Comparison of ENCODE assay signal across 29 cellular contexts in the genomic region with DNA sequence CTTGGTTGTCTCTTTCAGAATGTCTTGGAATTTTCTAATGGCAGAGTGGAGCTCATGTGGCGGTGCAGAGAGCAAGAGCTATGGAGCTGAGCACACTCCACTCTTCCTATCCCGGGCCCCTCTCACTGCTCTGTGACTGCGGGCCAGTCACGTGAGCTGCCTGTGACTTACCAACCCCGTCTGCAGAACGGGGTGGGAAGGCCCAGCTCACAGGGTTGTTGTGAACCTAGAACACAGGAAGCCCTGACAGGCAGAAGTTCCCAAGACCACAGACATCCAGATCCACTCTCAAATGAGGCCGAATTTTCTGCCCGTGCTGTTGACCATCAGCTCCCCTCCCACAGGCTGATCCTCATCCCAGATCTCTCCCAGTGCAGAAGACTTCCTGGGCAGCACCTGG. TPM values are rescaled to one million over a fixed set of nuclear protein-coding genes. Genes with fewer than 3 reads are reported as not detected.
A peak's percentile ranks its signal among the peaks of the same experiment; 100 is the strongest.
DNase-seq lines count a peak whose midpoint lies in the region; ATAC-seq, FAIRE-seq and TF ChIP-seq lines count a peak whose summit lies in the region.
"Had no signal": no experiment of that assay in that cellular context is flagged by ENCODE, and none has a peak within 500 bp of the region (broad histone marks: within the 10 kb centered on the region; RNA-seq: fewer than 3 reads in every experiment).

No MANE protein-coding gene starts in this region.

- POLR2A ChIA-PET in GM12878 (lab: Charles Lee), result no interaction called here

- peak overlapping the region; percentile 25 for H2BK5ac ChIP-seq in neuronal stem cell (ENCODE audit: low read length)

- H4K91ac ChIP-seq in neuronal stem cell (ENCODE audit: low read depth, low read length, poor library complexity), result no peak overlapping the region

- no peak for TF ChIP-seq EP300 in GM12878 (IDR thresholded peaks at IDR 0.05; ENCODE audit: borderline replicate concordance in 1 of 2, control insufficient read depth in 1 of 2, low read depth in 2 of 2, low read length in 2 of 2)

- no peak overlapping the region for H3K23ac ChIP-seq in neuronal stem cell (ENCODE audit: low read depth, low read length, poor library complexity)

- 50% methylated on average over 8 of the region's 8 CpGs for WGBS in GM12878 (ENCODE audit: insufficient coverage, insufficient replicate concordance, low lambda C conversion rate, missing lambda C conversion rate)
- no CpG with 5 or more reads among the region's 8 CpGs for WGBS in neuronal stem cell (ENCODE audit: extremely low coverage in 2 of 2, insufficient read length in 2 of 2, insufficient replicate concordance in 1 of 2), 2 donors

- H4K8ac ChIP-seq in neuronal stem cell (ENCODE audit: low read depth, low read length), result no peak overlapping the region

- H2AFZ ChIP-seq in GM12878 (ENCODE audit: control insufficient read depth, low read depth, low read length) (no peak overlapping the region), neuronal stem cell (ENCODE audit: low read length) (no peak overlapping the region)
- H2AFZ ChIP-seq: neural progenitor cell had no signal

- H3K9ac ChIP-seq in BLaER1 treated with 17β-estradiol and CSF1 and Interleukin-3, amounts not matched to agents 10 nM and 100 nM, result no peak overlapping the region
- H3K9ac ChIP-seq in GM12878 (ENCODE audit: control insufficient read depth, insufficient read depth, low read length), result no peak overlapping the region
- H3K9ac ChIP-seq in neuronal stem cell (ENCODE audit: low read depth, low read length, poor library complexity), result no peak overlapping the region
- H3K9ac ChIP-seq: neural progenitor cell had no signal

- peaks cover 0 to 79% (median 11%) of the 10 kb centered on the region in 11 experiments; a peak in 9 of 22 replicates for H4K20me1 ChIP-seq in BLaER1 treated with 17β-estradiol and CSF1 and Interleukin-3, amounts not matched to agents 10 nM and 100 nM
- H4K20me1 ChIP-seq in GM12878 (ENCODE audit: control insufficient read depth, insufficient read depth), result no peaks in the 10 kb centered on the region

- no TSS peak for BruUV-seq in GM12878 (replicated peaks; lab: Mats Ljungman, UMichigan)

- H3K36me3 ChIP-seq in BLaER1 treated with 17β-estradiol and CSF1 and Interleukin-3, amounts not matched to agents 10 nM and 100 nM, result peaks cover 0 to 5% (median 0%) of the 10 kb centered on the region in 11 experiments; a peak in 3 of 22 replicates
- H3K36me3 ChIP-seq in GM12878 (ENCODE audit: control insufficient read depth in 2 of 2, insufficient read depth in 2 of 2, low read length in 1 of 2) (no peaks in the 10 kb centered on the region; a peak in 1 of 4 replicates), neuronal stem cell (replicated peaks in 1 of 2; ENCODE audit: control insufficient read depth in 2 of 2, insufficient read depth in 2 of 2, low read length in 2 of 2) (peaks cover 0 to 1% of the 10 kb centered on the region in 2 donors)
- H3K36me3 ChIP-seq: neural progenitor cell had no signal

- no peaks in the 10 kb centered on the region for H3K79me1 ChIP-seq in neuronal stem cell (ENCODE audit: low read depth, low read length)

- no peak for TF ChIP-seq RAD21 in GM12878 (IDR thresholded peaks at IDR 0.05; ENCODE audit: insufficient read depth, low read depth, low read length)

- intact Hi-C loops in GM12878 (cut with micrococcal nuclease; ENCODE audit: unreplicated experiment), result no loop called here

- no peak overlapping the region for H3K4me3 ChIP-seq in BLaER1 treated with 17β-estradiol and CSF1 and Interleukin-3, amounts not matched to agents 10 nM and 100 nM
- H3K4me3 ChIP-seq in GM12878, result no peak overlapping the region
- no peak overlapping the region for H3K4me3 ChIP-seq in neuronal stem cell (ENCODE audit: low read length in 2 of 2)
- H3K4me3 ChIP-seq in foreskin fibroblast (ENCODE audit: low read depth in 1 of 2, low read length in 2 of 2), result no peak overlapping the region
- H3K4me3 ChIP-seq: neural progenitor cell, tibial artery had no signal

- SMC1A ChIA-PET in GM12878 (lab: Charles Lee; ENCODE audit: uncharacterized antibody, unreplicated experiment), result no interaction called here

- H2BK12ac ChIP-seq in neuronal stem cell (ENCODE audit: low read length), result no peak overlapping the region

- ATAC-seq in GM12878 (no peak), GM19324 (IDR thresholded peaks at IDR 0.05; ENCODE audit: low FRiP score, unreplicated experiment) (no peak), HG03378 (IDR thresholded peaks at IDR 0.05; ENCODE audit: unreplicated experiment) (no peak)
- ATAC-seq: activated CD8-positive, alpha-beta T cell treated with anti-CD3 and anti-CD28 coated beads for 36 hours; activated T-helper 17 cell treated with anti-CD3 and anti-CD28 coated beads, Interleukin-2, amount 50 U/mL, for 72 hours; right cardiac atrium; SK-N-SH treated with all-trans-retinoic acid at 6 μM for 48 hours had no signal

- no peak for FAIRE-seq in GM12878 (lab: Jason Lieb, UNC)
- FAIRE-seq: bronchial epithelial cell, D721Med had no signal

- no peak overlapping the region for H2AK5ac ChIP-seq in neuronal stem cell (ENCODE audit: low read depth, low read length)

- H2BK120ac ChIP-seq in neuronal stem cell (ENCODE audit: low read depth, low read length), result no peak overlapping the region

- peaks cover 0 to 12% (median 0%) of the 10 kb centered on the region in 11 experiments; a peak in 2 of 22 replicates for H3K27me3 ChIP-seq in BLaER1 treated with 17β-estradiol and CSF1 and Interleukin-3, amounts not matched to agents 10 nM and 100 nM
- no peaks in the 10 kb centered on the region for H3K27me3 ChIP-seq in GM12878 (replicated peaks in 1 of 2; ENCODE audit: control insufficient read depth in 2 of 2, insufficient read depth in 2 of 2, low read length in 1 of 2)
- H3K27me3 ChIP-seq in neuronal stem cell (ENCODE audit: control insufficient read depth in 3 of 3, insufficient read depth in 3 of 3, low read depth in 1 of 3, low read length in 3 of 3), result no peaks in the 10 kb centered on the region
- H3K27me3 ChIP-seq: neural progenitor cell, tibial artery had no signal

- DNase-seq in GM13977 (ENCODE audit: low spot score) (peak; percentile 45), GM12878 (ENCODE audit: low read depth, low spot score) (no peak), neuronal stem cell (ENCODE audit: low spot score) (no peak), foreskin fibroblast (no peak), ecto neural progenitor cell (ENCODE audit: low spot score) (no peak)
- DNase-seq: activated CD4-positive, alpha-beta T cell treated with anti-CD3 and anti-CD28 coated beads for 1 hour; activated CD8-positive, alpha-beta T cell treated with anti-CD3 and anti-CD28 coated beads for 36 hours; activated naive CD4-positive, alpha-beta T cell treated with anti-CD3 and anti-CD28 coated beads, Interleukin-2, amount 10 ng/mL, durations not matched to agents 7 days and 5 days; HCEC 1CT; immature natural killer cell; Karpas-422; left cardiac atrium; NCI-H1436; NCI-H2081 treated with DMSO at 0.1 percent for 48 hours; NCI-H2227 treated with DMSO at 0.1 percent for 48 hours; NCI-H526; OCI-M1; right cardiac atrium; stimulated activated CD4-positive, alpha-beta T cell treated with anti-CD3 and anti-CD28 coated beads, Interleukin-2, amount 100 ng/mL, for 48 hours; tibial artery had no signal

- H3K27ac ChIP-seq in BLaER1 treated with 17β-estradiol and CSF1 and Interleukin-3, amounts not matched to agents 10 nM and 100 nM, result no peak overlapping the region
- H3K27ac ChIP-seq in GM12878 (ENCODE audit: control insufficient read depth, insufficient read depth) (no peak overlapping the region), neuronal stem cell (replicated peaks; ENCODE audit: low read length) (no peak overlapping the region)
- H3K27ac ChIP-seq: neural progenitor cell, tibial artery had no signal

- no peaks in the 10 kb centered on the region for H3K79me2 ChIP-seq in GM12878 (ENCODE audit: control insufficient read depth, insufficient read depth, low read length)

- no peak for TF ChIP-seq POLR2A in GM12878 (IDR thresholded peaks at IDR 0.05; ENCODE audit: low read depth, low read length)

- RAD21 ChIA-PET in GM12878 (lab: Charles Lee; ENCODE audit: unreplicated experiment), result no interaction called here

- peak overlapping the region in 10 of 11 experiments; percentile 65 to 82 (median 78); a peak in 13 of 22 replicates for H3K4me2 ChIP-seq in BLaER1 treated with 17β-estradiol and CSF1 and Interleukin-3, amounts not matched to agents 10 nM and 100 nM
- H3K4me2 ChIP-seq in GM12878 (ENCODE audit: control insufficient read depth, insufficient read depth) (no peak overlapping the region), neuronal stem cell (ENCODE audit: insufficient read depth, low read length, poor library complexity, severe bottlenecking) (no peak overlapping the region)
- H3K4me2 ChIP-seq: neural progenitor cell had no signal

- TF ChIP-seq CTCF in GM13977 (IDR thresholded peaks at IDR 0.05; ENCODE audit: extremely low read depth, insufficient read depth, missing control alignments), result no peak
- TF ChIP-seq CTCF in GM12878 (IDR thresholded peaks at IDR 0.05 in 2 of 3, conservative IDR thresholded peaks at IDR 0.05 in 1 of 3; ENCODE audit: control insufficient read depth in 2 of 3, extremely low read depth in 1 of 3, insufficient read depth in 1 of 3, low read depth in 3 of 3, low read length in 3 of 3), result no peak
- TF ChIP-seq CTCF in foreskin fibroblast (IDR thresholded peaks at IDR 0.05; ENCODE audit: low read depth, low read length), result no peak

- no peak overlapping the region for H3K4ac ChIP-seq in neuronal stem cell (ENCODE audit: low read length)

- no peak overlapping the region for H3K18ac ChIP-seq in neuronal stem cell (ENCODE audit: low read length)

- CTCF ChIA-PET in GM12878 (lab: Yijun Ruan, JAX), result no interaction called here

- H2BK15ac ChIP-seq in neuronal stem cell (ENCODE audit: low read length), result peak overlapping the region; percentile 22

- in situ Hi-C loops in GM13977 (cut with MboI; ENCODE audit: low pct_unique_long_range_greater_than_20kb, low sequenced_read_pairs, unreplicated experiment) (no loop called here), GM12878 (cut with MboI) (no loop called here)

- no peak overlapping the region for H3K14ac ChIP-seq in neuronal stem cell (ENCODE audit: low read length)

- no peaks in the 10 kb centered on the region for H3K9me3 ChIP-seq in BLaER1 treated with 17β-estradiol and CSF1 and Interleukin-3, amounts not matched to agents 10 nM and 100 nM (replicated peaks in 1 of 11)
- H3K9me3 ChIP-seq in GM12878 (replicated peaks; ENCODE audit: control insufficient read depth, insufficient read depth, low read length) (no peaks in the 10 kb centered on the region), neuronal stem cell (replicated peaks in 1 of 2; ENCODE audit: control insufficient read depth in 2 of 2, insufficient read depth in 1 of 2, low read depth in 1 of 2, low read length in 2 of 2) (no peaks in the 10 kb centered on the region)
- H3K9me3 ChIP-seq: tibial artery had no signal

- H3K4me1 ChIP-seq in BLaER1 treated with 17β-estradiol and CSF1 and Interleukin-3, amounts not matched to agents 10 nM and 100 nM, result peaks cover 21 to 53% (median 36%) of the 10 kb centered on the region in 10 experiments
- H3K4me1 ChIP-seq in GM12878 (ENCODE audit: control insufficient read depth, insufficient read depth, low read length) (no peaks in the 10 kb centered on the region), neuronal stem cell (ENCODE audit: control insufficient read depth in 2 of 2, insufficient read depth in 1 of 2, low read depth in 1 of 2, low read length in 2 of 2) (peaks cover 7 to 10% of the 10 kb centered on the region in 2 donors)
- H3K4me1 ChIP-seq: neural progenitor cell, tibial artery had no signal

RNA-seq across cellular contexts. Expression of gene PLXNA1, which starts 35.5 kb away (rescaled TPM):
- total RNA-seq in GM12878 (2013; cell fraction: nucleolus; rRNA removed), result 76.3 and 87.4 TPM in 2 replicates
- total RNA-seq in GM12878 (2014; rRNA removed) (3.4 and 5.1 TPM in 2 replicates), GM12878 (2014; rRNA removed; fragmentation: Illumina TruSeq; extraction: Trizol) (2.6 TPM in 2 replicates), GM12878 (2021) (9.9 and 10.3 TPM in 2 replicates)
- 1.8 TPM for polyA plus RNA-seq in GM12878 (2011; ENCODE audit: low read depth)
- polyA plus RNA-seq in GM12878 (2011; rRNA removed) (5.8 and 16.4 TPM in 2 replicates), GM12878 (2014; fragmentation: Illumina TruSeq; extraction: Trizol) (1.8 and 2.5 TPM in 2 replicates), GM12878 (2014; fragmentation: Nextera tagmentation; extraction: Ambion mirVana) (under 1 TPM; 0.03 to 0.15 TPM), GM12878 (2014; rRNA removed) (5.4 and 6.8 TPM in 2 replicates), GM12878 (2016; fragmentation: Nextera tagmentation; extraction: Ambion mirVana) (under 1 TPM; 0.79 to 0.95 TPM)
- polyA plus RNA-seq in GM12878 (2011; cell fraction: cytosol; rRNA removed), result 13.6 and 19.3 TPM in 2 replicates
- polyA plus RNA-seq in GM12878 (2011; cell fraction: nucleus; rRNA removed), result 104 and 110 TPM in 2 replicates
- polyA plus RNA-seq in GM12878 (2012), result 6.5 and 6.7 TPM in 2 replicates
- 31.7 and 34.5 TPM in 2 replicates for polyA minus RNA-seq in GM12878 (2011; rRNA and poly(A)+ RNA removed)
- 8.8 and 10.0 TPM in 2 replicates for polyA minus RNA-seq in GM12878 (2011; cell fraction: cytosol; rRNA and poly(A)+ RNA removed)
- 31.4 and 46.3 TPM in 2 replicates for polyA minus RNA-seq in GM12878 (2011; cell fraction: nucleus; rRNA and poly(A)+ RNA removed)
- polyA plus RNA-seq in neuronal stem cell (2013, experiment 1 of 2), result 31.7 TPM
- polyA plus RNA-seq in neuronal stem cell (2013, experiment 2 of 2), result 32.1 TPM
- polyA plus RNA-seq: CD14-positive monocyte had no signal

Comparison
In these comparisons a context has a peak if more than half of its experiments do, and no peak if none do; other contexts are left out.
1. H3K4me2 ChIP-seq: peak in BLaER1 treated with 17β-estradiol and CSF1 and Interleukin-3, amounts not matched to agents 10 nM and 100 nM (10 of 11); none in GM12878 (single experiment) and neuronal stem cell (single experiment).